11 cellular contexts compared by ENCODE assay signal in the genomic region with DNA sequence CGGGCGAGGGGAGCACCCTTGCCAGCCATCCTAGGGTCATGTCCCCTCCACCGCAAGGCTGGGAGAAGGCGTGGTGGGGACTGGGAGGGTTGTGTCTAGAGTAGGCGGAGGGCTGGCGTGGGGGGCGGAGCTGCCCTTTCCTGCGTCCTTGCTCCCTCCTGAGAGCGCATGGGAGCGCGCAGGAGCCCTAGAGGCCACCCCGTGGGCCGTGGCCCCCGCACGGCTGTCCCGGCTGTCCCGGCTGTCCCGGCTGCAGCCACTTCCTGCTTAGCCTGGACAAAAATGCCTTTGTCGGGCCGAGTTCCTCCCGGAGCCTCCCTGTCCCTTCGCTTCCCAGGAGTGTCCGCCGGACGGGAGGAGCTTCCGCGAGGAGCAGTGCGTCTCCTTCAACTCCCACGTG. TPM values are rescaled to one million over a fixed set of nuclear protein-coding genes. Genes with fewer than 3 reads are reported as not detected.
A peak's percentile ranks its signal among the peaks of the same experiment; 100 is the strongest.
DNase-seq lines count a peak whose midpoint lies in the region; ATAC-seq and TF ChIP-seq lines count a peak whose summit lies in the region.
"Had no signal": no experiment of that assay in that cellular context is flagged by ENCODE, and none has a peak within 500 bp of the region (broad histone marks: within the 10 kb centered on the region; RNA-seq: fewer than 3 reads in every experiment).

No MANE protein-coding gene starts in this region.

- no peak for TF ChIP-seq POLR2A in spleen (IDR thresholded peaks at IDR 0.05)

- no peak overlapping the region for H3K27ac ChIP-seq in duodenal mucosa (ENCODE audit: low read depth, low read length)
- H3K27ac ChIP-seq in spleen: peak overlapping the region in 5 of 8 donors; percentile 58 to 76 (median 65)
- H3K27ac ChIP-seq: WERI-Rb-1 had no signal

- no peaks in the 10 kb centered on the region for H3K36me3 ChIP-seq in H7 (replicated peaks; ENCODE audit: control insufficient read depth, insufficient read depth, low read length)
- H3K36me3 ChIP-seq in duodenal mucosa (ENCODE audit: control insufficient read depth in 1 of 2, insufficient read depth in 2 of 2, low read length in 2 of 2): no peaks in the 10 kb centered on the region
- H3K36me3 ChIP-seq in spleen: peaks cover 0 to 6% (median 0%) of the 10 kb centered on the region in 6 donors
- H3K36me3 ChIP-seq: WERI-Rb-1 had no signal

- TF ChIP-seq CTCF in spleen (IDR thresholded peaks at IDR 0.05 in 8 of 11, conservative IDR thresholded peaks at IDR 0.05 in 3 of 11): no peak

- H3K4me1 ChIP-seq in duodenal mucosa (ENCODE audit: control insufficient read depth in 1 of 2, insufficient read depth in 2 of 2, low read length in 2 of 2): peaks cover 5 to 10% of the 10 kb centered on the region in 2 donors
- peaks cover 6 to 58% (median 29%) of the 10 kb centered on the region in 6 donors for H3K4me1 ChIP-seq in spleen

- peak; percentile 83 for ATAC-seq in left colon
- no peak for ATAC-seq in HG03097 (IDR thresholded peaks at IDR 0.05; ENCODE audit: low FRiP score, unreplicated experiment)
- no peak for ATAC-seq in GM21423 (IDR thresholded peaks at IDR 0.05; ENCODE audit: unreplicated experiment)

- DNase-seq in H7 (peak; percentile 84), left colon (peak; percentile 50 to 74), spleen (no peak), HCEC 1CT (no peak), NCI-H526 (lab: John Stamatoyannopoulos, UW) (no peak)
- DNase-seq: KBM-7, WERI-Rb-1 had no signal

- no peaks in the 10 kb centered on the region for H3K9me3 ChIP-seq in duodenal mucosa (ENCODE audit: control insufficient read depth in 1 of 2, low read length in 2 of 2)
- no peaks in the 10 kb centered on the region for H3K9me3 ChIP-seq in spleen

- WGBS in spleen, 5 donors: 12 to 57% (median 29%) methylated on average over 1 to 29 of the region's 29 CpGs

- H3K4me3 ChIP-seq in H7 (ENCODE audit: insufficient read depth, low read depth, low read length) (no peak overlapping the region), duodenal mucosa (ENCODE audit: low read depth in 1 of 2, low read length in 2 of 2) (peak overlapping the region; percentile 28 to 35), spleen (peak overlapping the region in 3 of 8 donors; percentile 15 to 39 (median 29))

- intact Hi-C loops in left colon (cut with DNase I, micrococcal nuclease) (no loop called here), spleen (cut with DNase I; ENCODE audit: low total_unique reads) (loop anchor here (10.0 kb wide), 1 partner anchor 185 kb away; no protein-coding TSS in a partner anchor)

- H3K27me3 ChIP-seq in H7 (ENCODE audit: control insufficient read depth, insufficient read depth, low read length): no peaks in the 10 kb centered on the region; the same call in 1 of the 2 replicates
- H3K27me3 ChIP-seq in duodenal mucosa (ENCODE audit: control insufficient read depth in 1 of 2, insufficient read depth in 2 of 2, low read length in 2 of 2): peaks cover 0 to 22% of the 10 kb centered on the region in 2 donors
- H3K27me3 ChIP-seq in spleen (replicated peaks in 1 of 7): peaks cover 0 to 53% (median 17%) of the 10 kb centered on the region in 7 donors

- no peak overlapping the region for H3K9ac ChIP-seq in duodenal mucosa (ENCODE audit: low read depth in 1 of 2, low read length in 2 of 2)

RNA-seq across cellular contexts. Expression of a gene that starts 4.9 kb away (rescaled TPM):
- total RNA-seq in H7 (2014; rRNA removed; shearing (Covaris generic)): 0.42 and 0.70 TPM in 2 replicates
- total RNA-seq in left colon (1 to 10 TPM; 1.2 to 1.3 TPM), spleen (10 to 100 TPM in 1 of 7 donors, 1 to 10 TPM in 6; 1.6 to 10.1 (median 4.1) TPM)
- polyA plus RNA-seq in spleen: 10 to 100 TPM in 1 of 3 donors, 1 to 10 TPM in 2; 3.0 to 11.7 (median 4.5) TPM

RNA-seq across cellular contexts. Expression of a gene that starts 14.7 kb away (rescaled TPM):
- total RNA-seq in H7 (2014; rRNA removed; shearing (Covaris generic)): not detected in 2 replicates
- total RNA-seq in left colon (not detected), spleen (not detected)
- not detected for polyA plus RNA-seq in spleen
- total RNA-seq: RPMI7951 had no signal

Comparison
In these comparisons a context has a peak if more than half of its experiments do, and no peak if none do; other contexts are left out.
1. DNase-seq: peak in H7 (single experiment) and left colon (2 of 2); none in spleen (single experiment), HCEC 1CT (single experiment) and NCI-H526 (0 of 2).